ENCODE assay signal across 15 cellular contexts in genomic region chr4:170698334-170698733, GRCh38.
DNase-seq lines count a peak whose midpoint lies in the region; ATAC-seq lines count a peak whose summit lies in the region.
"Had no signal": no experiment of that assay in that cellular context is flagged by ENCODE, and none has a peak within 500 bp of the region (broad histone marks: within the 10 kb centered on the region; RNA-seq: fewer than 3 reads in every experiment).

No MANE protein-coding gene starts in this region.

- peaks cover 10% of the 10 kb centered on the region; the same call in 1 of the 2 replicates for H3K4me1 ChIP-seq in BLaER1
- H3K4me1 ChIP-seq: breast epithelium, left ventricle myocardium inferior had no signal

- no peaks in the 10 kb centered on the region for H3K36me3 ChIP-seq in BLaER1
- H3K36me3 ChIP-seq: breast epithelium, left ventricle myocardium inferior had no signal

- no peaks in the 10 kb centered on the region for H4K20me1 ChIP-seq in BLaER1

- DNase-seq in NCI-H510A (lab: John Stamatoyannopoulos, UW): no peak
- no peak for DNase-seq in DMS53 (lab: John Stamatoyannopoulos, UW)
- no peak for DNase-seq in NCI-H128 (lab: John Stamatoyannopoulos, UW; ENCODE audit: unreplicated experiment)
- no peak for DNase-seq in activated CD8-positive, alpha-beta memory T cell treated with anti-CD3 and anti-CD28 coated beads, Interleukin-2, amount 50 U/mL, for 48 hours
- DNase-seq: left ventricle myocardium inferior, NCI-H2171, small intestine, T-cell, trophoblast cell had no signal

- H3K27ac ChIP-seq in BLaER1: no peak overlapping the region
- H3K27ac ChIP-seq: breast epithelium, left ventricle myocardium inferior had no signal

- peak overlapping the region; percentile 4 for H3K4me2 ChIP-seq in BLaER1

- H3K9ac ChIP-seq in BLaER1: no peak overlapping the region

- ATAC-seq in GM19351 (IDR thresholded peaks at IDR 0.05; ENCODE audit: unreplicated experiment): peak; percentile 68
- peak; percentile 45 for ATAC-seq in HG02642 (IDR thresholded peaks at IDR 0.05; ENCODE audit: poor library complexity, unreplicated experiment)
- ATAC-seq in HG03342 (IDR thresholded peaks at IDR 0.05; ENCODE audit: unreplicated experiment): peak; percentile 67
- ATAC-seq: activated T-helper 17 cell treated with anti-CD3 and anti-CD28 coated beads, Interleukin-2, amount 50 U/mL, for 72 hours; T-cell had no signal

- no peaks in the 10 kb centered on the region for H3K9me3 ChIP-seq in BLaER1
- H3K9me3 ChIP-seq: breast epithelium, left ventricle myocardium inferior had no signal

- H3K27me3 ChIP-seq in BLaER1: no peaks in the 10 kb centered on the region
- H3K27me3 ChIP-seq: breast epithelium had no signal

- no peak overlapping the region for H3K4me3 ChIP-seq in BLaER1
- H3K4me3 ChIP-seq: breast epithelium, left ventricle myocardium inferior had no signal
